Comparison of ENCODE assay signal across 19 cellular contexts in genomic region chr10:128380946-128381345, GRCh38.
A peak's percentile ranks its signal among the peaks of the same experiment; 100 is the strongest.
DNase-seq lines count a peak whose midpoint lies in the region; ATAC-seq and TF ChIP-seq lines count a peak whose summit lies in the region.
"Had no signal": no experiment of that assay in that cellular context is flagged by ENCODE, and none has a peak within 500 bp of the region (broad histone marks: within the 10 kb centered on the region; RNA-seq: fewer than 3 reads in every experiment).

No MANE protein-coding gene starts in this region.

- H4K91ac ChIP-seq in neuronal stem cell (ENCODE audit: low read depth, low read length, poor library complexity) = no peak overlapping the region

- H3K23ac ChIP-seq in neuronal stem cell (ENCODE audit: low read depth, low read length, poor library complexity) = peak overlapping the region; percentile 29

- no peaks in the 10 kb centered on the region for H3K9me3 ChIP-seq in neuronal stem cell (replicated peaks in 1 of 2; ENCODE audit: control insufficient read depth in 2 of 2, insufficient read depth in 1 of 2, low read depth in 1 of 2, low read length in 2 of 2)
- H3K9me3 ChIP-seq: A549 had no signal

- CTCF ChIA-PET in activated CD4-positive, alpha-beta T cell treated with anti-CD3 and anti-CD28 coated beads, Interleukin-2, amount 10 ng/mL, durations not matched to agents 7 days and 5 days (lab: Charles Lee) = no interaction called here

- no peaks in the 10 kb centered on the region for H3K4me1 ChIP-seq in neuronal stem cell (ENCODE audit: control insufficient read depth in 2 of 2, insufficient read depth in 1 of 2, low read depth in 1 of 2, low read length in 2 of 2)
- H3K4me1 ChIP-seq: A549; BLaER1 treated with 17β-estradiol and CSF1 and Interleukin-3, amounts not matched to agents 10 nM and 100 nM had no signal

- no peak overlapping the region for H2BK120ac ChIP-seq in neuronal stem cell (ENCODE audit: low read depth, low read length)

- H3K9ac ChIP-seq in neuronal stem cell (ENCODE audit: low read depth, low read length, poor library complexity) = peak overlapping the region; percentile 26
- H3K9ac ChIP-seq: BLaER1 treated with 17β-estradiol and CSF1 and Interleukin-3, amounts not matched to agents 10 nM and 100 nM had no signal

- no peaks in the 10 kb centered on the region for H3K27me3 ChIP-seq in neuronal stem cell (ENCODE audit: control insufficient read depth in 3 of 3, insufficient read depth in 3 of 3, low read depth in 1 of 3, low read length in 3 of 3)
- H3K27me3 ChIP-seq: BLaER1 treated with 17β-estradiol and CSF1 and Interleukin-3, amounts not matched to agents 10 nM and 100 nM had no signal

- H3K27me3 Mint-ChIP-seq in natural killer cell treated with Interleukin-12 subunit alpha and Interleukin-12 subunit beta and Interleukin-15 and Interleukin-18, amount 100 ng/mL, for 72 hours = peaks cover 20 to 37% of the 10 kb centered on the region in 2 donors
- peaks cover 10 to 37% of the 10 kb centered on the region in 2 donors for H3K27me3 Mint-ChIP-seq in natural killer cell (ENCODE audit: low read depth in 2 of 2)
- peaks cover 5% of the 10 kb centered on the region for H3K27me3 Mint-ChIP-seq in activated CD4-positive, alpha-beta T cell treated with anti-CD3 and anti-CD28 coated beads, Interleukin-2, amount 10 ng/mL, durations not matched to agents 7 days and 5 days

- ATAC-seq in natural killer cell treated with Interleukin-12 subunit alpha and Interleukin-12 subunit beta and Interleukin-15 and Interleukin-18, amount 100 ng/mL, for 72 hours = peak; percentile 22 to 61
- no peak for ATAC-seq in natural killer cell
- ATAC-seq: A549; CD8-positive, alpha-beta T cell had no signal

- H3K27ac Mint-ChIP-seq in natural killer cell treated with Interleukin-12 subunit alpha and Interleukin-12 subunit beta and Interleukin-15 and Interleukin-18, amount 100 ng/mL, for 72 hours = no peak overlapping the region
- H3K27ac Mint-ChIP-seq in natural killer cell = no peak overlapping the region
- no peak overlapping the region for H3K27ac Mint-ChIP-seq in activated CD4-positive, alpha-beta T cell treated with anti-CD3 and anti-CD28 coated beads, Interleukin-2, amount 10 ng/mL, durations not matched to agents 7 days and 5 days
- H3K27ac Mint-ChIP-seq: B cell; CD4-positive, alpha-beta T cell; CD8-positive, alpha-beta T cell had no signal

- H2AK5ac ChIP-seq in neuronal stem cell (ENCODE audit: low read depth, low read length) = no peak overlapping the region

- H3K79me1 ChIP-seq in neuronal stem cell (ENCODE audit: low read depth, low read length) = no peaks in the 10 kb centered on the region

- no peak overlapping the region for H3K4me3 Mint-ChIP-seq in natural killer cell treated with Interleukin-12 subunit alpha and Interleukin-12 subunit beta and Interleukin-15 and Interleukin-18, amount 100 ng/mL, for 72 hours
- H3K4me3 Mint-ChIP-seq in natural killer cell = no peak overlapping the region
- no peak overlapping the region for H3K4me3 Mint-ChIP-seq in activated CD4-positive, alpha-beta T cell treated with anti-CD3 and anti-CD28 coated beads, Interleukin-2, amount 10 ng/mL, durations not matched to agents 7 days and 5 days
- H3K4me3 Mint-ChIP-seq: B cell; CD4-positive, alpha-beta T cell; CD8-positive, alpha-beta T cell had no signal

- H3K27ac ChIP-seq in coronary artery = no peak overlapping the region
- no peak overlapping the region for H3K27ac ChIP-seq in neuronal stem cell (replicated peaks; ENCODE audit: low read length)
- H3K27ac ChIP-seq: 22Rv1; A549; BLaER1 treated with 17β-estradiol and CSF1 and Interleukin-3, amounts not matched to agents 10 nM and 100 nM; C4-2B had no signal

- no peaks in the 10 kb centered on the region for H3K36me3 Mint-ChIP-seq in natural killer cell treated with Interleukin-12 subunit alpha and Interleukin-12 subunit beta and Interleukin-15 and Interleukin-18, amount 100 ng/mL, for 72 hours
- H3K36me3 Mint-ChIP-seq in natural killer cell = no peaks in the 10 kb centered on the region
- H3K36me3 Mint-ChIP-seq in activated CD4-positive, alpha-beta T cell treated with anti-CD3 and anti-CD28 coated beads, Interleukin-2, amount 10 ng/mL, durations not matched to agents 7 days and 5 days (ENCODE audit: low read depth) = no peaks in the 10 kb centered on the region
- H3K36me3 Mint-ChIP-seq: CD8-positive, alpha-beta T cell had no signal

- POLR2A ChIA-PET in activated CD4-positive, alpha-beta T cell treated with anti-CD3 and anti-CD28 coated beads, Interleukin-2, amount 10 ng/mL, durations not matched to agents 7 days and 5 days (lab: Charles Lee) = no interaction called here

- H2AFZ ChIP-seq in neuronal stem cell (ENCODE audit: low read length) = no peak overlapping the region

- no peak for DNase-seq in natural killer cell treated with Interleukin-12 subunit alpha and Interleukin-12 subunit beta and Interleukin-15 and Interleukin-18, amount 100 ng/mL, for 72 hours (ENCODE audit: low spot score)
- DNase-seq in natural killer cell (no peak), coronary artery (ENCODE audit: low spot score) (peak; percentile 54), neuronal stem cell (ENCODE audit: low spot score) (no peak), DMS53 (lab: John Stamatoyannopoulos, UW) (no peak)
- DNase-seq in activated CD4-positive, alpha-beta T cell treated with anti-CD3 and anti-CD28 coated beads, Interleukin-2, amount 10 ng/mL, durations not matched to agents 7 days and 5 days = no peak
- DNase-seq: AML-193; CD4-positive, alpha-beta T cell; COR-L47; DMS 273 treated with DMSO at 0.1 percent for 48 hours; DMS153; DMS79 treated with DMSO at 0.1 percent for 48 hours; GF-D8 had no signal

- no peak overlapping the region for H3K4me2 ChIP-seq in neuronal stem cell (ENCODE audit: insufficient read depth, low read length, poor library complexity, severe bottlenecking)
- H3K4me2 ChIP-seq: A549; BLaER1 treated with 17β-estradiol and CSF1 and Interleukin-3, amounts not matched to agents 10 nM and 100 nM had no signal

- no peaks in the 10 kb centered on the region for H3K36me3 ChIP-seq in neuronal stem cell (replicated peaks in 1 of 2; ENCODE audit: control insufficient read depth in 2 of 2, insufficient read depth in 2 of 2, low read length in 2 of 2)
- H3K36me3 ChIP-seq: BLaER1 treated with 17β-estradiol and CSF1 and Interleukin-3, amounts not matched to agents 10 nM and 100 nM had no signal

- H2BK12ac ChIP-seq in neuronal stem cell (ENCODE audit: low read length) = no peak overlapping the region

- H3K18ac ChIP-seq in neuronal stem cell (ENCODE audit: low read length) = peak overlapping the region; percentile 66

- no peak overlapping the region for H4K8ac ChIP-seq in neuronal stem cell (ENCODE audit: low read depth, low read length)

- no peak overlapping the region for H3K14ac ChIP-seq in neuronal stem cell (ENCODE audit: low read length)

- WGBS in neuronal stem cell (ENCODE audit: extremely low coverage in 2 of 2, insufficient read length in 2 of 2, insufficient replicate concordance in 1 of 2), 2 donors = no CpG with 5 or more reads among the region's 4 CpGs

- H3K4me1 Mint-ChIP-seq in natural killer cell treated with Interleukin-12 subunit alpha and Interleukin-12 subunit beta and Interleukin-15 and Interleukin-18, amount 100 ng/mL, for 72 hours (ENCODE audit: low read depth in 2 of 2) = no peaks in the 10 kb centered on the region
- H3K4me1 Mint-ChIP-seq in natural killer cell = no peaks in the 10 kb centered on the region
- no peaks in the 10 kb centered on the region for H3K4me1 Mint-ChIP-seq in activated CD4-positive, alpha-beta T cell treated with anti-CD3 and anti-CD28 coated beads, Interleukin-2, amount 10 ng/mL, durations not matched to agents 7 days and 5 days
- H3K4me1 Mint-ChIP-seq: B cell had no signal

- intact Hi-C loops in natural killer cell (cut with micrococcal nuclease) = no loop called here

- no peak overlapping the region for H2BK15ac ChIP-seq in neuronal stem cell (ENCODE audit: low read length)

- TF ChIP-seq CTCF in natural killer cell (IDR thresholded peaks at IDR 0.05) = no peak
- TF ChIP-seq CTCF in coronary artery (IDR thresholded peaks at IDR 0.05) = no peak

- H3K9me3 Mint-ChIP-seq in natural killer cell treated with Interleukin-12 subunit alpha and Interleukin-12 subunit beta and Interleukin-15 and Interleukin-18, amount 100 ng/mL, for 72 hours = no peaks in the 10 kb centered on the region
- H3K9me3 Mint-ChIP-seq in natural killer cell = no peaks in the 10 kb centered on the region
- no peaks in the 10 kb centered on the region for H3K9me3 Mint-ChIP-seq in activated CD4-positive, alpha-beta T cell treated with anti-CD3 and anti-CD28 coated beads, Interleukin-2, amount 10 ng/mL, durations not matched to agents 7 days and 5 days
- H3K9me3 Mint-ChIP-seq: CD4-positive, alpha-beta T cell; CD8-positive, alpha-beta T cell had no signal

- H3K4me3 ChIP-seq in coronary artery (no peak overlapping the region), neuronal stem cell (ENCODE audit: low read length in 2 of 2) (no peak overlapping the region)
- H3K4me3 ChIP-seq: A549; BLaER1 treated with 17β-estradiol and CSF1 and Interleukin-3, amounts not matched to agents 10 nM and 100 nM had no signal

- no peak overlapping the region for H2BK5ac ChIP-seq in neuronal stem cell (ENCODE audit: low read length)

- H3K4ac ChIP-seq in neuronal stem cell (ENCODE audit: low read length) = no peak overlapping the region

Comparison
In these comparisons a context has a peak if more than half of its experiments do, and no peak if none do; other contexts are left out.
1. ATAC-seq: peak in natural killer cell treated with Interleukin-12 subunit alpha and Interleukin-12 subunit beta and Interleukin-15 and Interleukin-18, amount 100 ng/mL, for 72 hours (2 of 2); none in natural killer cell (0 of 3).